ENCODE assay signal across 8 cellular contexts in the genomic region with DNA sequence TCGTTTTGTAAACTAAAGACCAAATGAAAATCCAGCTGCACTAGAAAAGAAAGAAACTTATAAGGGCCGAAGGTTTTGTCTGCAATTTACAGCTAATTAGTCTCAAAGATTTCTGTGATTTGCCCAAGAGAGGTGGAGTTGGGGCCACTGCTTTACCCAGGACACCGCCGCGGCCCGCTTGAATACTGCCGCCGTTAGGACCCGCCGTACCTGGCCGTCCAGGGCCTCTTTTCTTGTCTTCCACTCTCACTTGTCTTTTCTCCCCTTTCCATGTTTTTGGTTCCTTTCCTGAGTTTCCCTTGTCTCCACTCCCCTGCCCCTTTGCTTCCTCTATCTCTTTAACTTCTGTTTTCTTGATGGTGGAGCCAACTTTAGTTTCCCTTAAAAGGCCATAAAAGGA. TPM values are rescaled to one million over a fixed set of nuclear protein-coding genes. Genes with fewer than 3 reads are reported as not detected.
DNase-seq lines count a peak whose midpoint lies in the region; FAIRE-seq and TF ChIP-seq lines count a peak whose summit lies in the region.

No MANE protein-coding gene starts in this region.

- H3K4me2 ChIP-seq in mesenchymal stem cell (ENCODE audit: low read length, poor library complexity, severe bottlenecking): peak overlapping the region; percentile 71

- H2BK12ac ChIP-seq in mesenchymal stem cell (ENCODE audit: low read length in 2 of 2): no peak overlapping the region

- H3K27me3 ChIP-seq in ectodermal cell (ENCODE audit: control insufficient read depth, insufficient read depth, low read length, poor library complexity, severe bottlenecking) (no peaks in the 10 kb centered on the region), mesenchymal stem cell (ENCODE audit: control insufficient read depth in 1 of 2, insufficient read depth in 1 of 2, low read length in 2 of 2) (no peaks in the 10 kb centered on the region), tibial nerve (no peaks in the 10 kb centered on the region)

- H3K9me3 ChIP-seq in ectodermal cell (ENCODE audit: control insufficient read depth, low read length): no peaks in the 10 kb centered on the region
- no peaks in the 10 kb centered on the region for H3K9me3 ChIP-seq in mesenchymal stem cell (ENCODE audit: control insufficient read depth, low read length)
- peaks cover 0 to 10% (median 0%) of the 10 kb centered on the region in 4 donors for H3K9me3 ChIP-seq in tibial nerve

- H2AFZ ChIP-seq in mesenchymal stem cell (ENCODE audit: low read depth, low read length): no peak overlapping the region

- no peak overlapping the region for H2BK120ac ChIP-seq in mesenchymal stem cell (ENCODE audit: low read depth, low read length)

- peak overlapping the region in 1 of 2 experiments; percentile 94 for H3K23ac ChIP-seq in mesenchymal stem cell (ENCODE audit: low read length in 2 of 2)

- in situ Hi-C loops in GM13976 (cut with MboI; ENCODE audit: low sequenced_read_pairs, unreplicated experiment): no loop called here

- no peak for TF ChIP-seq EP300 in tibial nerve (IDR thresholded peaks at IDR 0.05)

- no peak overlapping the region for H3K18ac ChIP-seq in mesenchymal stem cell (ENCODE audit: low read depth in 1 of 2, low read length in 2 of 2)

- no peak overlapping the region for H2BK5ac ChIP-seq in mesenchymal stem cell (ENCODE audit: low read depth, low read length, poor library complexity, severe bottlenecking)

- H2BK15ac ChIP-seq in mesenchymal stem cell (ENCODE audit: low read depth, poor library complexity, severe bottlenecking): no peak overlapping the region

- H3K4ac ChIP-seq in mesenchymal stem cell (ENCODE audit: low read depth in 1 of 2, low read length in 2 of 2): peak overlapping the region; percentile 19 to 24

- 8 to 10% methylated on average over 11 of the region's 11 CpGs for WGBS in ectodermal cell, 2 experiments
- WGBS in mesenchymal stem cell: 48% methylated on average over 11 of the region's 11 CpGs
- 0% methylated on average over 11 of the region's 11 CpGs for WGBS in tibial nerve, 2 donors

- no peak overlapping the region for H3K14ac ChIP-seq in mesenchymal stem cell (ENCODE audit: low read length in 2 of 2)

- FAIRE-seq in GM12892 (lab: Jason Lieb, UNC): no peak

- TF ChIP-seq CTCF in GM13976 (IDR thresholded peaks at IDR 0.05; ENCODE audit: borderline replicate concordance, control extremely low read depth, extremely low read depth, insufficient read depth, missing control alignments) (no peak), tibial nerve (IDR thresholded peaks at IDR 0.05) (no peak)

- no peak overlapping the region for H3K27ac ChIP-seq in ectodermal cell (ENCODE audit: insufficient read depth, low read depth, low read length, poor library complexity, severe bottlenecking)
- peak overlapping the region; percentile 96 for H3K27ac ChIP-seq in mesenchymal stem cell (ENCODE audit: low read length, poor library complexity, severe bottlenecking)
- peak overlapping the region; percentile 82 to 99 (median 92) for H3K27ac ChIP-seq in tibial nerve

- H3K9ac ChIP-seq in mesenchymal stem cell (ENCODE audit: low read length): peak overlapping the region; percentile 97

- H3K36me3 ChIP-seq in ectodermal cell (ENCODE audit: control insufficient read depth, insufficient read depth, low read length): no peaks in the 10 kb centered on the region
- H3K36me3 ChIP-seq in mesenchymal stem cell (ENCODE audit: control insufficient read depth in 1 of 2, insufficient read depth in 2 of 2, low read depth in 1 of 2, low read length in 2 of 2): peaks cover 0 to 14% of the 10 kb centered on the region in 2 experiments
- peaks cover 0 to 15% (median 0%) of the 10 kb centered on the region in 3 donors for H3K36me3 ChIP-seq in tibial nerve

- TF ChIP-seq POLR2A in tibial nerve (IDR thresholded peaks at IDR 0.05) (no peak), GM12892 (IDR thresholded peaks at IDR 0.05; ENCODE audit: low read depth, low read length) (no peak)

- no peak overlapping the region for H4K91ac ChIP-seq in mesenchymal stem cell (ENCODE audit: low read length)

- peak overlapping the region; percentile 82 for H4K8ac ChIP-seq in mesenchymal stem cell (ENCODE audit: low read length)

- DNase-seq in A172 (ENCODE audit: low spot score): peak; percentile 22
- DNase-seq in GM13976 (ENCODE audit: low spot score): peak; percentile 52
- peak; percentile 32 for DNase-seq in SHP77 treated with DMSO at 0.1 percent for 48 hours (lab: John Stamatoyannopoulos, UW)
- no peak for DNase-seq in mesenchymal stem cell
- DNase-seq in tibial nerve (ENCODE audit: low spot score in 2 of 2): no peak
- DNase-seq in GM12892 (ENCODE audit: insufficient read length): no peak
- no peak for DNase-seq in NCI-H2029 treated with DMSO at 0.1 percent for 48 hours (lab: John Stamatoyannopoulos, UW)

- peaks cover 8% of the 10 kb centered on the region for H3K79me1 ChIP-seq in mesenchymal stem cell (replicated peaks; ENCODE audit: low read length, poor library complexity, severe bottlenecking)

- H3K4me1 ChIP-seq in ectodermal cell (ENCODE audit: control insufficient read depth, insufficient read depth, low read length) (peaks cover 5% of the 10 kb centered on the region), mesenchymal stem cell (ENCODE audit: control insufficient read depth, insufficient read depth, low read depth, low read length) (peaks cover 4% of the 10 kb centered on the region), tibial nerve (peaks cover 0 to 24% (median 9%) of the 10 kb centered on the region in 4 donors)

- no peak overlapping the region for H2AK5ac ChIP-seq in mesenchymal stem cell (ENCODE audit: low read length, severe bottlenecking)

- H3K4me3 ChIP-seq in ectodermal cell (ENCODE audit: insufficient read depth, low read depth, low read length) (peak overlapping the region; percentile 60), mesenchymal stem cell (ENCODE audit: insufficient read depth in 1 of 2, low read depth in 1 of 2, low read length in 2 of 2) (peak overlapping the region; percentile 50 to 83), tibial nerve (peak overlapping the region; percentile 46 to 65 (median 56))

RNA-seq across cellular contexts. Expression of a gene that starts 15.7 kb away (rescaled TPM):
- 69.1 and 75.0 TPM in 2 replicates for total RNA-seq in A172 (2014; rRNA removed; shearing (Covaris generic))
- 95.9 TPM for polyA plus RNA-seq in ectodermal cell (2013, experiment 1 of 4)
- 102 TPM for polyA plus RNA-seq in ectodermal cell (2013, experiment 2 of 4)
- polyA plus RNA-seq in ectodermal cell (2013, experiment 3 of 4): 98.9 TPM
- polyA plus RNA-seq in ectodermal cell (2013, experiment 4 of 4): 101 TPM
- polyA plus RNA-seq in mesenchymal stem cell (2013, experiment 1 of 2): 87.8 TPM
- 78.4 TPM for polyA plus RNA-seq in mesenchymal stem cell (2013, experiment 2 of 2)
- 100 to 1,000 TPM; 176 to 239 (median 239) TPM for total RNA-seq in tibial nerve
- 103 TPM for polyA plus RNA-seq in GM12892 (2012; ENCODE audit: missing spikeins)

Comparison
In these comparisons a context has a peak if more than half of its experiments do, and no peak if none do; other contexts are left out.
1. DNase-seq: peak in A172 (single experiment), GM13976 (single experiment) and SHP77 treated with DMSO at 0.1 percent for 48 hours (single experiment); none in mesenchymal stem cell (single experiment), tibial nerve (0 of 2), GM12892 (single experiment) and NCI-H2029 treated with DMSO at 0.1 percent for 48 hours (single experiment).
2. Peak in every context shown above with its lines, with median percentiles within 50 percentile points of each other: H3K4me3 ChIP-seq.